Comparison of ENCODE assay signal across 9 cellular contexts in genomic region chr15:76163429-76164020, GRCh38.
A peak's percentile ranks its signal among the peaks of the same experiment; 100 is the strongest.
DNase-seq lines count a peak whose midpoint lies in the region; ATAC-seq, FAIRE-seq and TF ChIP-seq lines count a peak whose summit lies in the region.
"Had no signal": no experiment of that assay in that cellular context is flagged by ENCODE, and none has a peak within 500 bp of the region (broad histone marks: within the 10 kb centered on the region; RNA-seq: fewer than 3 reads in every experiment).

No MANE protein-coding gene starts in this region.

- H3K27me3 ChIP-seq in HUES6 (ENCODE audit: control insufficient read depth, insufficient read depth, low read length) = no peaks in the 10 kb centered on the region
- H3K27me3 ChIP-seq in ascending aorta = no peaks in the 10 kb centered on the region
- H3K27me3 ChIP-seq in spleen (replicated peaks in 1 of 7) = no peaks in the 10 kb centered on the region

- intact Hi-C loops in ascending aorta (cut with DNase I) (no loop called here), spleen (cut with DNase I; ENCODE audit: low total_unique reads) (no loop called here)

- TF ChIP-seq CTCF in ascending aorta (IDR thresholded peaks at IDR 0.05) (no peak), spleen (IDR thresholded peaks at IDR 0.05 in 8 of 11, conservative IDR thresholded peaks at IDR 0.05 in 3 of 11) (no peak)

- FAIRE-seq in GM12892 (lab: Jason Lieb, UNC) = no peak

- H3K4me1 ChIP-seq in HUES6 (ENCODE audit: control insufficient read depth, insufficient read depth, low read length) (peaks cover 12% of the 10 kb centered on the region), ascending aorta (no peaks in the 10 kb centered on the region), spleen (peaks cover 7 to 32% (median 20%) of the 10 kb centered on the region in 6 donors)

- H3K9me3 ChIP-seq in HUES6 (ENCODE audit: control insufficient read depth, insufficient read depth, low read depth, low read length) (no peaks in the 10 kb centered on the region), ascending aorta (no peaks in the 10 kb centered on the region), spleen (no peaks in the 10 kb centered on the region)

- no peak for ATAC-seq in GM18868 (IDR thresholded peaks at IDR 0.05; ENCODE audit: unreplicated experiment)

- DNase-seq in ascending aorta (ENCODE audit: low spot score in 2 of 2) (peak; percentile 28 to 72), iPS-NIHi11 (ENCODE audit: low spot score) (peak; percentile 45), spleen (peak; percentile 80), GM12892 (ENCODE audit: insufficient read length) (no peak), NCI-H128 (lab: John Stamatoyannopoulos, UW; ENCODE audit: unreplicated experiment) (no peak)
- no peak for DNase-seq in activated effector memory CD4-positive, alpha-beta T cell treated with Interleukin-2 at 50 U/mL for 16 hours
- DNase-seq: amygdala had no signal

- H3K36me3 ChIP-seq in HUES6 (ENCODE audit: control insufficient read depth, insufficient read depth, low read length) (no peaks in the 10 kb centered on the region), ascending aorta (no peaks in the 10 kb centered on the region), spleen (no peaks in the 10 kb centered on the region)

- peak overlapping the region; percentile 33 for H3K9ac ChIP-seq in HUES6 (ENCODE audit: low read length)

- TF ChIP-seq POLR2A in spleen (IDR thresholded peaks at IDR 0.05) = no peak
- no peak for TF ChIP-seq POLR2A in GM12892 (IDR thresholded peaks at IDR 0.05; ENCODE audit: low read depth, low read length)

- WGBS in spleen, 5 donors = 54 to 79% (median 61%) methylated on average over 8 to 14 of the region's 14 CpGs

- H3K27ac ChIP-seq in HUES6 (ENCODE audit: low read depth, low read length) (no peak overlapping the region), ascending aorta (no peak overlapping the region), spleen (peak overlapping the region in 7 of 8 donors; percentile 15 to 60 (median 38))

- H3K4me3 ChIP-seq in HUES6 (ENCODE audit: low read depth, low read length) (no peak overlapping the region), ascending aorta (no peak overlapping the region), spleen (no peak overlapping the region)

Comparison
In these comparisons a context has a peak if more than half of its experiments do, and no peak if none do; other contexts are left out.
1. H3K27ac ChIP-seq: peak in spleen (7 of 8); none in HUES6 (single experiment) and ascending aorta (0 of 2).
2. DNase-seq: peak in ascending aorta (2 of 2), iPS-NIHi11 (single experiment) and spleen (single experiment); none in GM12892 (single experiment), activated effector memory CD4-positive, alpha-beta T cell treated with Interleukin-2 at 50 U/mL for 16 hours (single experiment) and NCI-H128 (single experiment).